23 cellular contexts compared by ENCODE assay signal in genomic region chr17:73138541-73139138, GRCh38. TPM values are rescaled to one million over a fixed set of nuclear protein-coding genes. Genes with fewer than 3 reads are reported as not detected.
DNase-seq lines count a peak whose midpoint lies in the region; ATAC-seq, FAIRE-seq and TF ChIP-seq lines count a peak whose summit lies in the region.
"Had no signal": no experiment of that assay in that cellular context is flagged by ENCODE, and none has a peak within 500 bp of the region (broad histone marks: within the 10 kb centered on the region; RNA-seq: fewer than 3 reads in every experiment).

No MANE protein-coding gene starts in this region.

- ATAC-seq in A549, result no peak
- no peak for ATAC-seq in HG02852 (IDR thresholded peaks at IDR 0.05; ENCODE audit: unreplicated experiment)
- ATAC-seq in HG02610 (IDR thresholded peaks at IDR 0.05; ENCODE audit: unreplicated experiment), result no peak
- no peak for ATAC-seq in GM21619 (IDR thresholded peaks at IDR 0.05; ENCODE audit: unreplicated experiment)
- ATAC-seq: activated naive CD8-positive, alpha-beta T cell treated with anti-CD3 and anti-CD28 coated beads, Interleukin-2, amount 50 U/mL, for 24 hours; gastrocnemius medialis; stimulated activated memory B cell treated with anti-CD40 and anti-IgM and Interleukin-4, amounts not matched to agents 10 μg/mL and 1 μg/mL and 100 μg/mL, for 72 hours had no signal

- POLR2A ChIA-PET in A549 (lab: Yijun Ruan, JAX), result no interaction called here

- TF ChIP-seq POLR2A in A549 (IDR thresholded peaks at IDR 0.05; ENCODE audit: low read length), result no peak

- H3K4me3 ChIP-seq in A549, result no peak overlapping the region
- H3K4me3 ChIP-seq: esophagus squamous epithelium, gastrocnemius medialis, skin epidermis, testis had no signal

- TF ChIP-seq EP300 in A549 (IDR thresholded peaks at IDR 0.05), result no peak

- H3K4me2 ChIP-seq in A549, result no peak overlapping the region

- H3K9me3 ChIP-seq in A549, result no peaks in the 10 kb centered on the region
- H3K9me3 ChIP-seq: esophagus squamous epithelium, gastrocnemius medialis, testis had no signal

- 57% methylated on average over 11 of the region's 11 CpGs for WGBS in A549 (ENCODE audit: missing lambda C conversion rate)

- no peak for DNase-seq in A549 (ENCODE audit: low read depth in 1 of 2, low spot score in 1 of 2)
- peak; percentile 8 for DNase-seq in DMS79 treated with DMSO at 0.1 percent for 48 hours (lab: John Stamatoyannopoulos, UW)
- peak; percentile 23 for DNase-seq in NCI-H1694 treated with DMSO at 0.1 percent for 48 hours (lab: John Stamatoyannopoulos, UW)
- DNase-seq in cerebellar cortex (ENCODE audit: low spot score), result peak; percentile 69
- DNase-seq in stimulated activated naive CD4-positive, alpha-beta T cell treated with Interleukin-2 at 50 U/mL for 16 hours (lab: John Stamatoyannopoulos, UW), result no peak
- DNase-seq: activated B cell treated with CpG ODN at 0.5 μM for 24 hours; activated CD4-positive, alpha-beta memory T cell treated with anti-CD3 and anti-CD28 coated beads for 36 hours; activated effector memory CD4-positive, alpha-beta T cell treated with Interleukin-2 at 50 U/mL for 16 hours; activated naive CD8-positive, alpha-beta T cell treated with anti-CD3 and anti-CD28 coated beads, Interleukin-2, amount 50 U/mL, for 24 hours; CD4-positive, CD25-positive, alpha-beta regulatory T cell; DMS153; esophagus squamous epithelium; gastrocnemius medialis; NCI-H187 treated with DMSO at 0.1 percent for 48 hours; NCI-H446 treated with DMSO at 0.1 percent for 48 hours; stimulated activated CD4-positive, alpha-beta T cell treated with anti-CD3 and anti-CD28 coated beads, Interleukin-2, amount 100 ng/mL, for 24 hours; T1000; testis had no signal

- no peaks in the 10 kb centered on the region for H3K4me1 ChIP-seq in A549
- H3K4me1 ChIP-seq: gastrocnemius medialis, testis had no signal

- no peak overlapping the region for H3K27ac ChIP-seq in A549
- H3K27ac ChIP-seq: esophagus squamous epithelium, gastrocnemius medialis, skin epidermis, testis had no signal

- CTCF ChIA-PET in A549 (lab: Yijun Ruan, JAX), result interaction anchor here (0.6 to 1.8 kb wide), 4 partner anchors 10 to 151 kb away, joined by 3 to 9 read pairs (median 4); no protein-coding TSS in a partner anchor

- FAIRE-seq in A549 (lab: Jason Lieb, UNC), result no peak

- no peak for TF ChIP-seq CTCF in A549 (IDR thresholded peaks at IDR 0.05)

- TF ChIP-seq RAD21 in A549 (conservative IDR thresholded peaks at IDR 0.05 in 1 of 2, IDR thresholded peaks at IDR 0.05 in 1 of 2), result no peak

TF ChIP-seq in A549, 52 proteins besides CTCF, POLR2A, EP300 and RAD21:
- TF ChIP-seq CBX2 (IDR thresholded peaks at IDR 0.05; ENCODE audit: borderline replicate concordance, low read depth) (no peak), REST (IDR thresholded peaks at IDR 0.05) (peak; percentile 33; the same call in 1 of the 2 replicates)

RNA-seq across cellular contexts. Expression of gene SSTR2, which starts 26.2 kb away (rescaled TPM):
- 0.04 and 0.07 TPM in 2 replicates for polyA plus RNA-seq in A549 (2011; rRNA removed)
- polyA plus RNA-seq in A549 (2012; cell fraction: cytosol; rRNA removed), result 0.03 TPM in 2 replicates
- polyA plus RNA-seq in A549 (2012; cell fraction: nucleus; rRNA removed), result 0.01 and 0.04 TPM in 2 replicates
- 0.04 to 0.13 TPM (median 0.04 TPM) in 3 replicates for polyA plus RNA-seq in A549 (2017; fragmentation: RNase III; extraction: RNeasy Plus Mini Kit Qiagen cat#74134 plus additional on column Dnase treatment)
- 0.10 and 0.17 TPM in 2 replicates for polyA minus RNA-seq in A549 (2011; rRNA and poly(A)+ RNA removed)

RNA-seq across cellular contexts. Expression of gene SLC39A11, which starts 46.2 kb away (rescaled TPM):
- polyA plus RNA-seq in A549 (2011; rRNA removed) (25.2 and 32.0 TPM in 2 replicates), A549 (2017; fragmentation: RNase III; extraction: RNeasy Plus Mini Kit Qiagen cat#74134 plus additional on column Dnase treatment) (16.7 to 19.2 TPM (median 18.4 TPM) in 3 replicates)
- polyA plus RNA-seq in A549 (2012; cell fraction: cytosol; rRNA removed), result 16.4 TPM in 2 replicates
- 13.5 and 18.7 TPM in 2 replicates for polyA plus RNA-seq in A549 (2012; cell fraction: nucleus; rRNA removed)
- polyA minus RNA-seq in A549 (2011; rRNA and poly(A)+ RNA removed), result 56.9 and 62.6 TPM in 2 replicates

RNA-seq across cellular contexts. Expression of gene COG1, which starts 54.2 kb away (rescaled TPM):
- polyA plus RNA-seq in A549 (2011; rRNA removed) (26.0 and 30.6 TPM in 2 replicates), A549 (2017; fragmentation: RNase III; extraction: RNeasy Plus Mini Kit Qiagen cat#74134 plus additional on column Dnase treatment) (19.5 to 22.1 TPM (median 21.7 TPM) in 3 replicates)
- 21.0 and 22.6 TPM in 2 replicates for polyA plus RNA-seq in A549 (2012; cell fraction: cytosol; rRNA removed)
- polyA plus RNA-seq in A549 (2012; cell fraction: nucleus; rRNA removed), result 38.5 and 46.0 TPM in 2 replicates
- 49.8 and 51.7 TPM in 2 replicates for polyA minus RNA-seq in A549 (2011; rRNA and poly(A)+ RNA removed)

Comparison
In these comparisons a context has a peak if more than half of its experiments do, and no peak if none do; other contexts are left out.
1. DNase-seq: peak in DMS79 treated with DMSO at 0.1 percent for 48 hours (single experiment), NCI-H1694 treated with DMSO at 0.1 percent for 48 hours (single experiment) and cerebellar cortex (single experiment); none in A549 (0 of 2) and stimulated activated naive CD4-positive, alpha-beta T cell treated with Interleukin-2 at 50 U/mL for 16 hours (single experiment).